ENCODE assay signal across 10 cellular contexts in the genomic region with DNA sequence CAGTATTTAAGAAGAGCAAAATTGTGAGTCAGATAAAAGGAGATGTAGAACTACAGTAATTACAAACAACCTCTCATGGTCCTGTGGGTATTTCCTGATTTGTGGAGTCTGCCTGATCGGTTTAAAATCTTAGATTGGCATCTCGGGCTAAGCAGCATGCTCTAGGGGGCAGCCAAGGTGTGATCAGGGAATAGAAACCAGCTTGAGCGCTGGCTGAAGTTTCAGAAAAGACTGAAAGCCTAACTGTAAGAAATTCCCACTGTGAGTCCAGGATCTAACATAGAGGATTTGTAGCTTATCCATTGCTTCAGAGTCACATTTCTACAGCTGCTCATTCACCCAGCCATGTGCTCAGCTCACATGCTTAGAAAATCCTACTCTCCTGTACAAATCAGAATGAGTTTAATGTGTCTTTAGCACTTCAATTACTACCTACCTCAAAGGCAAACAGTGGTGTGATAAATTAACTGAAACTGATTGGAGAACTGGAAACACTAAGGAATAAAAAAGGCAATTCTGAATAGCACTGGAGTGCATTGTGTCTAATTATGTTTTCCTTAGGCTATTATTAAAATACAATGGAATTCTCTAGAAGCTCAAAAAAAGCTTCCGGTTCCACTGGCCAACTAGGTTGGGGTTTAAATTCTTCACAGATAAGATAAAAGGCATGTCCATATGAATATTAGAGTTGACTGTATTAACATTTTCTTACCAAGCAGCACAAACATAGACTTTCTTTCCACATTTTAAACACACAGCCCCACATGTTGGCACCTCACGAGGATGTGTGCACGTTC.
DNase-seq lines count a peak whose midpoint lies in the region; ATAC-seq and TF ChIP-seq lines count a peak whose summit lies in the region.
"Had no signal": no experiment of that assay in that cellular context is flagged by ENCODE, and none has a peak within 500 bp of the region (broad histone marks: within the 10 kb centered on the region; RNA-seq: fewer than 3 reads in every experiment).

No MANE protein-coding gene starts in this region.

- H4K8ac ChIP-seq in H9 (replicated peaks; ENCODE audit: insufficient read length, low read depth, low read length) = no peak overlapping the region

- no peaks in the 10 kb centered on the region for H4K20me1 ChIP-seq in H9 (ENCODE audit: control insufficient read depth, insufficient read depth, insufficient read length)

- H3K23me2 ChIP-seq in H9 (ENCODE audit: insufficient read length, low read depth, low read length, poor library complexity, severe bottlenecking) = no peaks in the 10 kb centered on the region

- no peak for ATAC-seq in CD4-positive, CD25-positive, alpha-beta regulatory T cell (ENCODE audit: low read depth in 2 of 2)
- no peak for ATAC-seq in GM18519 (IDR thresholded peaks at IDR 0.05; ENCODE audit: low FRiP score, unreplicated experiment)

- no peak overlapping the region for H3K56ac ChIP-seq in H9 (ENCODE audit: insufficient read length, low read depth, low read length)

- H3K18ac ChIP-seq in H9 (ENCODE audit: insufficient read length, low read depth, low read length) = no peak overlapping the region

- H3K79me2 ChIP-seq in H9 (ENCODE audit: insufficient read depth, low read length) = no peaks in the 10 kb centered on the region

- no peak overlapping the region for H3K14ac ChIP-seq in H9 (ENCODE audit: insufficient read depth, low read length)

- no peak overlapping the region for H2AK5ac ChIP-seq in H9 (ENCODE audit: insufficient read length, low read length)

- H2AFZ ChIP-seq in H9 (ENCODE audit: low read length) = no peak overlapping the region

- H3K79me1 ChIP-seq in H9 (ENCODE audit: insufficient read depth, low read depth, low read length, poor library complexity, severe bottlenecking) = no peaks in the 10 kb centered on the region

- H2BK120ac ChIP-seq in H9 (ENCODE audit: low read depth, low read length, poor library complexity, severe bottlenecking) = no peak overlapping the region

- H3K9me3 Mint-ChIP-seq in CD4-positive, CD25-positive, alpha-beta regulatory T cell = peaks cover 0 to 4% (median 2%) of the 10 kb centered on the region in 7 donors
- H3K9me3 Mint-ChIP-seq in H9 = peaks cover 8 to 12% of the 10 kb centered on the region in 2 experiments; a peak in 3 of 5 replicates
- H3K9me3 Mint-ChIP-seq: central memory CD8-positive, alpha-beta T cell had no signal

- no peak overlapping the region for H3K9ac ChIP-seq in H9 (ENCODE audit: extremely low read depth, insufficient read length, low read length)

- no peak overlapping the region for H2BK5ac ChIP-seq in H9 (ENCODE audit: insufficient read length, low read length)

- H3K27ac Mint-ChIP-seq in CD4-positive, CD25-positive, alpha-beta regulatory T cell = no peak overlapping the region
- H3K27ac Mint-ChIP-seq in H9 = no peak overlapping the region

- H3T11ph ChIP-seq in H9 (ENCODE audit: low read length) = no peak overlapping the region

- H3K36me3 ChIP-seq in CD4-positive, CD25-positive, alpha-beta regulatory T cell (ENCODE audit: control insufficient read depth, insufficient read depth, low read length) = no peaks in the 10 kb centered on the region
- H3K36me3 ChIP-seq: SJSA1 had no signal

- H3K27me3 Mint-ChIP-seq in CD4-positive, CD25-positive, alpha-beta regulatory T cell = peaks cover 3% of the 10 kb centered on the region
- no peaks in the 10 kb centered on the region for H3K27me3 Mint-ChIP-seq in H9 (ENCODE audit: low read depth)
- H3K27me3 Mint-ChIP-seq: central memory CD8-positive, alpha-beta T cell had no signal

- H2BK20ac ChIP-seq in H9 (ENCODE audit: low read depth, low read length, poor library complexity, severe bottlenecking) = no peak overlapping the region

- no peak overlapping the region for H3K4me2 ChIP-seq in H9 (ENCODE audit: insufficient read depth, insufficient read length, low read length)

- DNase-seq in CD4-positive, CD25-positive, alpha-beta regulatory T cell = peak in 2 of 3 donors; percentile 8 to 31
- no peak for DNase-seq in H9
- DNase-seq in RPMI7951 (ENCODE audit: low read depth) = peak; percentile 3
- peak; percentile 69 for DNase-seq in left kidney (ENCODE audit: low read depth, low spot score)
- no peak for DNase-seq in activated T-cell treated with anti-CD3 and anti-CD28 coated beads for 4 hours
- DNase-seq in NCI-H1436 (lab: John Stamatoyannopoulos, UW) = no peak
- DNase-seq in GM03348 (ENCODE audit: low spot score) = no peak

- no peak overlapping the region for H4K91ac ChIP-seq in H9 (ENCODE audit: insufficient read length, low read depth, low read length)

- no peak overlapping the region for H3K4me3 ChIP-seq in CD4-positive, CD25-positive, alpha-beta regulatory T cell (ENCODE audit: low read depth, low read length)
- H3K4me3 ChIP-seq: SJSA1 had no signal

- no peaks in the 10 kb centered on the region for H3K4me1 ChIP-seq in CD4-positive, CD25-positive, alpha-beta regulatory T cell (ENCODE audit: control insufficient read depth, insufficient read depth, low read length, poor library complexity, severe bottlenecking)
- H3K4me1 ChIP-seq in H9 (ENCODE audit: insufficient read depth, low read length) = no peaks in the 10 kb centered on the region
- H3K4me1 ChIP-seq: SJSA1 had no signal

- H3K9me3 ChIP-seq in CD4-positive, CD25-positive, alpha-beta regulatory T cell (ENCODE audit: control insufficient read depth in 2 of 2, low read length in 2 of 2) = peaks cover 0 to 4% of the 10 kb centered on the region in 2 experiments
- H3K9me3 ChIP-seq in H9 (ENCODE audit: control insufficient read depth, low read depth, low read length) = no peaks in the 10 kb centered on the region

- no peak overlapping the region for H2BK15ac ChIP-seq in H9 (ENCODE audit: low read depth, low read length)

- no peak overlapping the region for H3K4me3 Mint-ChIP-seq in CD4-positive, CD25-positive, alpha-beta regulatory T cell
- H3K4me3 Mint-ChIP-seq in H9 = no peak overlapping the region
- H3K4me3 Mint-ChIP-seq: central memory CD8-positive, alpha-beta T cell had no signal

- H3K4me1 Mint-ChIP-seq in CD4-positive, CD25-positive, alpha-beta regulatory T cell = peaks cover 0 to 5% (median 4%) of the 10 kb centered on the region in 4 donors
- peaks cover 5 to 12% of the 10 kb centered on the region in 2 experiments; a peak in 3 of 4 replicates for H3K4me1 Mint-ChIP-seq in H9
- H3K4me1 Mint-ChIP-seq: central memory CD8-positive, alpha-beta T cell had no signal

- H3K27me3 ChIP-seq in CD4-positive, CD25-positive, alpha-beta regulatory T cell (ENCODE audit: control insufficient read depth, insufficient read depth, low read length) = no peaks in the 10 kb centered on the region
- H3K27me3 ChIP-seq in H9 (ENCODE audit: insufficient read depth, low read length) = no peaks in the 10 kb centered on the region
- H3K27me3 ChIP-seq: SJSA1 had no signal

- no peak overlapping the region for H3K23ac ChIP-seq in H9 (ENCODE audit: insufficient read length, low read depth, low read length)

- H2BK12ac ChIP-seq in H9 (ENCODE audit: insufficient read length, low read depth, low read length) = no peak overlapping the region

- H4K5ac ChIP-seq in H9 (ENCODE audit: insufficient read length, low read depth, low read length) = no peak overlapping the region

- peak; percentile 66 for TF ChIP-seq CTCF in H9 (conservative IDR thresholded peaks at IDR 0.05)

- no CpG with 5 or more reads among the region's 6 CpGs for WGBS in H9 (ENCODE audit: extremely low coverage, insufficient read length, low lambda C conversion rate)

- no peak overlapping the region for H3K4ac ChIP-seq in H9 (ENCODE audit: low read depth, low read length)

- peaks cover 16% of the 10 kb centered on the region for H3K36me3 Mint-ChIP-seq in CD4-positive, CD25-positive, alpha-beta regulatory T cell
- peaks cover 24 to 34% (median 30%) of the 10 kb centered on the region in 3 experiments for H3K36me3 Mint-ChIP-seq in H9 (ENCODE audit: insufficient read depth in 1 of 3, low read depth in 3 of 3)

- H3K27ac ChIP-seq in CD4-positive, CD25-positive, alpha-beta regulatory T cell (ENCODE audit: insufficient read depth, low read length, poor library complexity, severe bottlenecking) = no peak overlapping the region
- H3K27ac ChIP-seq in H9 (ENCODE audit: insufficient read length, low read depth, low read length) = no peak overlapping the region
- H3K27ac ChIP-seq: SJSA1 had no signal

Comparison
In these comparisons a context has a peak if more than half of its experiments do, and no peak if none do; other contexts are left out.
1. DNase-seq: peak in CD4-positive, CD25-positive, alpha-beta regulatory T cell (2 of 3), RPMI7951 (single experiment) and left kidney (single experiment); none in H9 (single experiment), activated T-cell treated with anti-CD3 and anti-CD28 coated beads for 4 hours (single experiment), NCI-H1436 (single experiment) and GM03348 (single experiment).